ENCODE assay signal across 21 cellular contexts in the genomic region with DNA sequence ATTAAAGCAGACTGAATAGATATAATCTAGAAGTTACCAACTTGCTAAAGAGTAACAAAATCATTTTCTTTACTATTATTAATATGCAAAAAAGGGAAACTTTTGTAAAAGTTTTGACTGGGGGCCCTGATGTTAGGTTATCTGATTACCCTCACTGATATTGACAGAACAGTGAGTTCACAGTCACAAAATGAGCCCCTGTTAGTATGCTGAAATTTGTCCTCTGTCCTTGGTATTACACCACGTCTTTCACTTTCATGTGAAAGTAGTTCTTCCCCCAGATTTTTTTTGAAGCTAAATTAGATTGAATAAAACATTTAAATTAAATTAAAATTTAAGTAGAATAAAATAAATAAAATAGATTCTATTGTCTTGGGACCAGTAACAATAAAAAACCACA.
"Had no signal": no experiment of that assay in that cellular context is flagged by ENCODE, and none has a peak within 500 bp of the region (broad histone marks: within the 10 kb centered on the region; RNA-seq: fewer than 3 reads in every experiment).

No MANE protein-coding gene starts in this region.

- H2AFZ ChIP-seq: parathyroid adenoma had no signal

- H3K36me3 ChIP-seq: prostate gland, suprapubic skin, uterus had no signal

- ATAC-seq: effector memory CD8-positive, alpha-beta T cell; natural killer cell treated with Interleukin-12 subunit alpha and Interleukin-12 subunit beta and Interleukin-15 and Interleukin-18, amount 100 ng/mL, for 72 hours; right cardiac atrium; stimulated activated naive B cell treated with anti-CD40 and anti-IgM and Interleukin-4, amounts not matched to agents 10 μg/mL and 1 μg/mL and 100 μg/mL, for 72 hours had no signal

- H3K4me3 Mint-ChIP-seq: effector memory CD8-positive, alpha-beta T cell; mesothelial cell of epicardium; naive B cell; natural killer cell treated with Interleukin-12 subunit alpha and Interleukin-12 subunit beta and Interleukin-15 and Interleukin-18, amount 100 ng/mL, for 72 hours; neural crest cell; stimulated activated naive B cell treated with anti-CD40 and anti-IgM and Interleukin-4, amounts not matched to agents 10 μg/mL and 1 μg/mL and 100 μg/mL, for 72 hours; stimulated activated naive CD8-positive, alpha-beta T cell treated with anti-CD3 and anti-CD28 coated beads, Interleukin-15, Interleukin-2, amounts not matched to agents 100 ng/mL and 50 ng/mL, for 24 hours had no signal

- H3K9ac ChIP-seq: parathyroid adenoma had no signal

- DNase-seq: cortex of kidney; effector memory CD8-positive, alpha-beta T cell; head of caudate nucleus; mesenchymal stem cell; naive B cell; right cardiac atrium; stimulated activated CD4-positive, alpha-beta T cell treated with anti-CD3 and anti-CD28 coated beads, Interleukin-15, amount 100 ng/mL, for 24 hours; stimulated activated CD4-positive, alpha-beta T cell treated with anti-CD3 and anti-CD28 coated beads, Interleukin-2, amount 100 ng/mL, for 48 hours; stimulated activated naive B cell treated with anti-CD40 and anti-IgM and Interleukin-4, amounts not matched to agents 10 μg/mL and 1 μg/mL and 100 μg/mL, for 72 hours; transverse colon; uterus had no signal

- H3K27ac ChIP-seq: parathyroid adenoma, prostate gland, suprapubic skin, upper lobe of right lung, uterus had no signal

- H3K27me3 ChIP-seq: neutrophil, suprapubic skin, transverse colon, upper lobe of right lung, uterus had no signal

- H3K79me2 ChIP-seq: parathyroid adenoma had no signal

- H3K4me3 ChIP-seq: mucosa of descending colon, prostate gland, suprapubic skin, transverse colon, upper lobe of right lung, uterus had no signal

- H3K4me1 ChIP-seq: parathyroid adenoma, uterus had no signal

- H3K4me1 Mint-ChIP-seq: neural crest cell; stimulated activated naive B cell treated with anti-CD40 and anti-IgM and Interleukin-4, amounts not matched to agents 10 μg/mL and 1 μg/mL and 100 μg/mL, for 72 hours had no signal

- H3K27ac Mint-ChIP-seq: effector memory CD8-positive, alpha-beta T cell; mesothelial cell of epicardium; naive B cell; natural killer cell treated with Interleukin-12 subunit alpha and Interleukin-12 subunit beta and Interleukin-15 and Interleukin-18, amount 100 ng/mL, for 72 hours; stimulated activated naive B cell treated with anti-CD40 and anti-IgM and Interleukin-4, amounts not matched to agents 10 μg/mL and 1 μg/mL and 100 μg/mL, for 72 hours; stimulated activated naive CD8-positive, alpha-beta T cell treated with anti-CD3 and anti-CD28 coated beads, Interleukin-15, Interleukin-2, amounts not matched to agents 100 ng/mL and 50 ng/mL, for 24 hours had no signal

- H3K9me3 ChIP-seq: mucosa of descending colon, neutrophil, prostate gland, suprapubic skin, upper lobe of right lung, uterus had no signal
